ENCODE assay signal across 9 cellular contexts in the genomic region with DNA sequence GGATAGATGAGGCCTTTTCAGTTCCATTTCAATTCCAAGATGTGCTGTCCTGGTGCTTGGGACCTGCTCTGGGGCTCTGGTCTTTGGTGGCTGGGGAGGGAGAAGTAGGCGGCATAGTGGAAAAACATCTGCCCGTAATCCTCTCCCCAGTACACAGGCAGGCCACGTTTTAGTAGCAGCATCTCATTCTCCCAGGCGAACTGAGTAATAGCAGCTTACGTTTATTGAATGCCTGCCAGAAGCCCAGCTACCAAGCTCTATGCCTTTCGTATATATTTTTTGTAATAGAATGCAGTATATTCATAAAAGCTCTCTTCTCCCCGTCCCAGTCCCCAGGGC. TPM values are rescaled to one million over a fixed set of nuclear protein-coding genes. Genes with fewer than 3 reads are reported as not detected.
DNase-seq lines count a peak whose midpoint lies in the region; ATAC-seq and TF ChIP-seq lines count a peak whose summit lies in the region.
"Had no signal": no experiment of that assay in that cellular context is flagged by ENCODE, and none has a peak within 500 bp of the region (broad histone marks: within the 10 kb centered on the region; RNA-seq: fewer than 3 reads in every experiment).

No MANE protein-coding gene starts in this region.

- H3K4me1 Mint-ChIP-seq in activated B cell treated with CpG ODN at 0.5 μM for 24 hours: peaks cover 91% of the 10 kb centered on the region
- peaks cover 13 to 75% (median 52%) of the 10 kb centered on the region in 4 donors for H3K4me1 Mint-ChIP-seq in naive thymus-derived CD8-positive, alpha-beta T cell

- peaks cover 4% of the 10 kb centered on the region for H3K36me3 Mint-ChIP-seq in activated B cell treated with CpG ODN at 0.5 μM for 24 hours (ENCODE audit: low read depth)
- H3K36me3 Mint-ChIP-seq in naive thymus-derived CD8-positive, alpha-beta T cell: peaks cover 0 to 23% (median 0%) of the 10 kb centered on the region in 3 donors

- no peaks in the 10 kb centered on the region for H3K9me3 Mint-ChIP-seq in activated B cell treated with CpG ODN at 0.5 μM for 24 hours
- H3K9me3 Mint-ChIP-seq in naive thymus-derived CD8-positive, alpha-beta T cell: no peaks in the 10 kb centered on the region
- H3K9me3 Mint-ChIP-seq: stimulated activated naive CD8-positive, alpha-beta T cell treated with anti-CD3 and anti-CD28 coated beads, Interleukin-15, amount 100 ng/mL, for 72 hours had no signal

- no peak overlapping the region for H3K4me3 ChIP-seq in skeletal muscle cell (ENCODE audit: low read depth, low read length)

- intact Hi-C loops in activated B cell treated with CpG ODN at 0.5 μM for 24 hours (cut with micrococcal nuclease): no loop called here

- POLR2A ChIA-PET in activated B cell treated with CpG ODN at 0.5 μM for 24 hours (lab: Charles Lee): interaction anchor here (0.6 to 17.5 kb wide), 7 partner anchors 8 to 282 kb away, joined by 5 to 584 read pairs (median 18); a partner anchor contains a TSS
- POLR2A ChIA-PET in naive thymus-derived CD8-positive, alpha-beta T cell (lab: Charles Lee): interaction anchor here (1.1 kb wide), 1 partner anchor 45 kb away, joined by 3 read pairs; no protein-coding TSS in a partner anchor

- H3K27ac Mint-ChIP-seq in activated B cell treated with CpG ODN at 0.5 μM for 24 hours: peak overlapping the region; percentile 96
- peak overlapping the region in 1 of 10 donors; percentile 40 for H3K27ac Mint-ChIP-seq in naive thymus-derived CD8-positive, alpha-beta T cell

- peak overlapping the region; percentile 79 for H3K4me3 Mint-ChIP-seq in activated B cell treated with CpG ODN at 0.5 μM for 24 hours
- H3K4me3 Mint-ChIP-seq in naive thymus-derived CD8-positive, alpha-beta T cell: no peak overlapping the region
- H3K4me3 Mint-ChIP-seq: stimulated activated naive CD8-positive, alpha-beta T cell treated with anti-CD3 and anti-CD28 coated beads, Interleukin-15, amount 100 ng/mL, for 72 hours had no signal

- CTCF ChIA-PET in activated B cell treated with CpG ODN at 0.5 μM for 24 hours (lab: Charles Lee): interaction anchor here (2.1 to 4.1 kb wide), 3 partner anchors 12 to 76 kb away, joined by 9 to 31 read pairs (median 11); a partner anchor contains a TSS

- H3K27me3 Mint-ChIP-seq in activated B cell treated with CpG ODN at 0.5 μM for 24 hours: no peaks in the 10 kb centered on the region
- H3K27me3 Mint-ChIP-seq in naive thymus-derived CD8-positive, alpha-beta T cell: no peaks in the 10 kb centered on the region
- H3K27me3 Mint-ChIP-seq: stimulated activated naive CD8-positive, alpha-beta T cell treated with anti-CD3 and anti-CD28 coated beads, Interleukin-15, amount 100 ng/mL, for 72 hours had no signal

- DNase-seq in EH (ENCODE audit: low read depth): peak; percentile 86
- DNase-seq in activated B cell treated with CpG ODN at 0.5 μM for 24 hours: no peak
- peak; percentile 85 for DNase-seq in fibroblast of the conjunctiva (ENCODE audit: low read depth)
- DNase-seq in skeletal muscle cell (ENCODE audit: low read depth): peak; percentile 72
- no peak for DNase-seq in NOMO-1 treated with DMSO at 0.1 percent for 48 hours (lab: John Stamatoyannopoulos, UW; ENCODE audit: unreplicated experiment)
- DNase-seq in DMS114 treated with DMSO at 0.1 percent for 48 hours (lab: John Stamatoyannopoulos, UW; ENCODE audit: unreplicated experiment): no peak
- no peak for DNase-seq in effector CD4-positive, alpha-beta T cell
- DNase-seq in naive thymus-derived CD8-positive, alpha-beta T cell: no peak
- DNase-seq: stimulated activated naive CD8-positive, alpha-beta T cell treated with anti-CD3 and anti-CD28 coated beads, Interleukin-15, amount 100 ng/mL, for 72 hours had no signal

- ATAC-seq in activated B cell treated with CpG ODN at 0.5 μM for 24 hours (ENCODE audit: low read depth): no peak
- no peak for ATAC-seq in naive thymus-derived CD8-positive, alpha-beta T cell
- ATAC-seq: stimulated activated naive CD8-positive, alpha-beta T cell treated with anti-CD3 and anti-CD28 coated beads, Interleukin-15, amount 100 ng/mL, for 72 hours had no signal

- no peak for TF ChIP-seq CTCF in activated B cell treated with CpG ODN at 0.5 μM for 24 hours (IDR thresholded peaks at IDR 0.05)

RNA-seq across cellular contexts. Expression of a gene that starts 11.4 kb away (rescaled TPM):
- total RNA-seq in activated B cell treated with CpG ODN at 0.5 μM for 24 hours: 152 and 153 TPM in 2 replicates
- total RNA-seq in naive thymus-derived CD8-positive, alpha-beta T cell: 10 to 100 TPM; 67.7 to 75.1 TPM
- 10 to 100 TPM; 64.2 to 91.9 (median 72.3) TPM for polyA plus RNA-seq in naive thymus-derived CD8-positive, alpha-beta T cell

RNA-seq across cellular contexts. Expression of a gene that starts 11.9 kb away (rescaled TPM):
- 47.4 and 54.0 TPM in 2 replicates for total RNA-seq in activated B cell treated with CpG ODN at 0.5 μM for 24 hours
- 10 to 100 TPM; 34.0 to 35.8 TPM for total RNA-seq in naive thymus-derived CD8-positive, alpha-beta T cell
- 10 to 100 TPM; 17.2 to 21.4 (median 17.9) TPM for polyA plus RNA-seq in naive thymus-derived CD8-positive, alpha-beta T cell

RNA-seq across cellular contexts. Expression of a gene that starts 33.8 kb away (rescaled TPM):
- total RNA-seq in activated B cell treated with CpG ODN at 0.5 μM for 24 hours: 53.7 and 60.3 TPM in 2 replicates
- 10 to 100 TPM; 26.2 to 26.4 TPM for total RNA-seq in naive thymus-derived CD8-positive, alpha-beta T cell
- polyA plus RNA-seq in naive thymus-derived CD8-positive, alpha-beta T cell: 10 to 100 TPM in 1 of 3 donors, 1 to 10 TPM in 2; 8.7 to 12.1 (median 9.0) TPM

Comparison
In these comparisons a context has a peak if more than half of its experiments do, and no peak if none do; other contexts are left out.
1. DNase-seq: peak in EH (single experiment), fibroblast of the conjunctiva (single experiment) and skeletal muscle cell (single experiment); none in activated B cell treated with CpG ODN at 0.5 μM for 24 hours (single experiment), NOMO-1 treated with DMSO at 0.1 percent for 48 hours (single experiment), DMS114 treated with DMSO at 0.1 percent for 48 hours (single experiment), effector CD4-positive, alpha-beta T cell (single experiment) and naive thymus-derived CD8-positive, alpha-beta T cell (0 of 10).